In the genomic region with DNA sequence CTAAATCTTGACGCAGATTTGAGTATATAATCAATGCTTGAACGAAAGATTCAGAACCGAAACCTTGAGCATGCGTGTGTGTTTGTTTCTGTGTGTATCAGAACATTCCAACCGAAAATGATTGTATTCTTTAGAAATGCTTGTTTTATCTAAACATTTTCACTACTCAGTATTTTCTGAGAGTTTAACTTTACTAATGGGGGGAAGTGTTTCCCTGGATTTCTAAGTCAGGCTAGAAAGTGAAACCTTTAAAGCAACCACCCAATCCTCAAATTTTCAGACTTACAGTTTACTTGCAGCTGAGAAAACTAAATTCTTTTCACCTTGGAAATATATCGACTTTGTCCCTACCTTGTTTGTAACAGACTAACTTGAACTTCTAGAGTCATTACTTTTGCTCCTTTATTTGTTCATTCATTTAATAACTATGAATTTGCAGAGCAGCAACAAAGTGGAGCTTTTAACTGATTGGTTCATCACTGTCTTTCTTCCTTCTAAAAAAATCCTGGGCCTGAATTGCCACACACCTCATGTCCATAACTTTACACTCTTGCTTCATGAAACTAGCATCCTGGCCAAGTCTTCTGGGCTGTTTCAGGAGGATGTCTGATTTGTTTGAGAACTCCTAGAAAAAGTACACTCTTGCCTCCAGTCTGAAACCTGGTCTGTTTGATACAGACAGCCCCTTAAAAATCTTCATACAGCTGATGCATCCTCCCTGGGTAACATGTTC, we compare ENCODE assay signal across 18 cellular contexts.
"Had no signal": no experiment of that assay in that cellular context is flagged by ENCODE, and none has a peak within 500 bp of the region (broad histone marks: within the 10 kb centered on the region; RNA-seq: fewer than 3 reads in every experiment).

No MANE protein-coding gene starts in this region.

- H3K27me3 ChIP-seq: breast epithelium, foreskin keratinocyte, heart right ventricle, right lobe of liver had no signal

- H3K4me1 Mint-ChIP-seq: natural killer cell, T-helper 17 cell had no signal

- H3K36me3 ChIP-seq: breast epithelium had no signal

- H3K4me3 ChIP-seq: breast epithelium, heart right ventricle, psoas muscle, right lobe of liver had no signal

- H3K27me3 Mint-ChIP-seq: stimulated activated naive B cell treated with anti-CD40 and anti-IgM and Interleukin-4, amounts not matched to agents 10 μg/mL and 1 μg/mL and 100 μg/mL, for 72 hours; T-helper 17 cell had no signal

- DNase-seq: activated CD4-positive, alpha-beta T cell treated with anti-CD3 and anti-CD28 coated beads, Interleukin-2, amount 50 U/mL, for 4 hours; activated effector memory CD4-positive, alpha-beta T cell treated with anti-CD3 and anti-CD28 coated beads, Interleukin-2, amount 50 U/mL, for 16 hours; activated T-cell treated with anti-CD3 and anti-CD28 coated beads, Interleukin-2, amount 50 U/mL, for 4 hours; anterior cingulate cortex; foreskin keratinocyte; heart right ventricle; islet precursor cell; natural killer cell; nucleus accumbens; psoas muscle; right lobe of liver; stimulated activated CD4-positive, alpha-beta T cell treated with anti-CD3 and anti-CD28 coated beads, Interleukin-2, amount 100 ng/mL, for 24 hours; stimulated activated naive B cell treated with anti-CD40 and anti-IgM and Interleukin-4, amounts not matched to agents 10 μg/mL and 1 μg/mL and 100 μg/mL, for 72 hours; T-helper 17 cell had no signal

- H3K36me3 Mint-ChIP-seq: activated naive CD4-positive, alpha-beta T cell treated with anti-CD3 and anti-CD28 coated beads, Interleukin-2, amount 50 U/mL, for 72 hours; natural killer cell had no signal

- H3K27ac Mint-ChIP-seq: activated naive CD4-positive, alpha-beta T cell treated with anti-CD3 and anti-CD28 coated beads, Interleukin-2, amount 50 U/mL, for 72 hours; natural killer cell; stimulated activated naive B cell treated with anti-CD40 and anti-IgM and Interleukin-4, amounts not matched to agents 10 μg/mL and 1 μg/mL and 100 μg/mL, for 72 hours; T-helper 17 cell; type B pancreatic cell had no signal

- H3K27ac ChIP-seq: breast epithelium, foreskin keratinocyte, heart right ventricle, psoas muscle, right lobe of liver had no signal

- H3K9me3 ChIP-seq: breast epithelium, heart right ventricle, psoas muscle, right lobe of liver had no signal

- ATAC-seq: activated naive CD4-positive, alpha-beta T cell treated with anti-CD3 and anti-CD28 coated beads, Interleukin-2, amount 50 U/mL, for 72 hours; activated T-cell treated with anti-CD3 and anti-CD28 coated beads, Interleukin-2, amount 50 U/mL, for 4 hours; foreskin keratinocyte; heart right ventricle; left lobe of liver; natural killer cell; psoas muscle; right lobe of liver; stimulated activated naive B cell treated with anti-CD40 and anti-IgM and Interleukin-4, amounts not matched to agents 10 μg/mL and 1 μg/mL and 100 μg/mL, for 72 hours; T-helper 17 cell had no signal

- H3K9me3 Mint-ChIP-seq: activated naive CD4-positive, alpha-beta T cell treated with anti-CD3 and anti-CD28 coated beads, Interleukin-2, amount 50 U/mL, for 72 hours; activated T-cell treated with anti-CD3 and anti-CD28 coated beads, Interleukin-2, amount 50 U/mL, for 4 hours; natural killer cell; stimulated activated naive B cell treated with anti-CD40 and anti-IgM and Interleukin-4, amounts not matched to agents 10 μg/mL and 1 μg/mL and 100 μg/mL, for 72 hours; type B pancreatic cell had no signal

- H3K4me3 Mint-ChIP-seq: activated T-cell treated with anti-CD3 and anti-CD28 coated beads, Interleukin-2, amount 50 U/mL, for 4 hours; natural killer cell; stimulated activated naive B cell treated with anti-CD40 and anti-IgM and Interleukin-4, amounts not matched to agents 10 μg/mL and 1 μg/mL and 100 μg/mL, for 72 hours; T-helper 17 cell; type B pancreatic cell had no signal

- H3K4me1 ChIP-seq: breast epithelium, foreskin keratinocyte, heart right ventricle, psoas muscle, right lobe of liver had no signal
